1 cellular context compared by ENCODE assay signal in the genomic region with DNA sequence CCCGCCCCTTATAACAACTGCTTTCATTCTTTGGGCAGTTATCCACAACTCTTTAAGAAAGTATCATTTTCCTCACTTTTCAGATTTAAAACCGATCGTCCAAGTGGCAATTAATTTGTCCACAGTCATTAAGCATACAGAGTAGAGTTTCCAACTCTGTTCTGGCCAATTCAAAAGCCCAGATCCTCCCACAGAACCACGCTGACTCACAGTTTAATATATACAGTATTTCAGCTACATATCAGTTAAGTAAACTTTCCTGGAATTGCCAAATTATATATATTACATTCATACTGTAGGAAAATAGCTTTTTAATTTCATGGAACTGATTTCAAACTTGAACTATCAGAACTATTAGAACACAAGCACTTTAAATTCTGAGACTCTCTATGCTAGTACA.
TF ChIP-seq lines count a peak whose summit lies in the region.

No MANE protein-coding gene starts in this region.

TF ChIP-seq in IMR-90, 13 proteins besides CTCF, POLR2A, EP300 and RAD21 (continued from another document):
- no peak for TF ChIP-seq RCOR1 (IDR thresholded peaks at IDR 0.05; ENCODE audit: insufficient replicate concordance, low read length)
- no peak for TF ChIP-seq SMC3 (IDR thresholded peaks at IDR 0.05; ENCODE audit: low read depth, low read length)
- no peak for TF ChIP-seq FOS (IDR thresholded peaks at IDR 0.05; ENCODE audit: low read depth, low read length)
- no peak for TF ChIP-seq MXI1 (IDR thresholded peaks at IDR 0.05; ENCODE audit: borderline replicate concordance, low read depth, low read length)
- no peak for TF ChIP-seq NFE2L2 (IDR thresholded peaks at IDR 0.05; ENCODE audit: low read depth, low read length)
- TF ChIP-seq CHD1 (IDR thresholded peaks at IDR 0.05; ENCODE audit: low read depth, low read length), result no peak
- TF ChIP-seq MAZ (IDR thresholded peaks at IDR 0.05; ENCODE audit: borderline replicate concordance, low read depth, low read length), result no peak
- no peak for TF ChIP-seq MAFK (IDR thresholded peaks at IDR 0.05; ENCODE audit: low read depth, low read length)
- TF ChIP-seq, protein P1, sequence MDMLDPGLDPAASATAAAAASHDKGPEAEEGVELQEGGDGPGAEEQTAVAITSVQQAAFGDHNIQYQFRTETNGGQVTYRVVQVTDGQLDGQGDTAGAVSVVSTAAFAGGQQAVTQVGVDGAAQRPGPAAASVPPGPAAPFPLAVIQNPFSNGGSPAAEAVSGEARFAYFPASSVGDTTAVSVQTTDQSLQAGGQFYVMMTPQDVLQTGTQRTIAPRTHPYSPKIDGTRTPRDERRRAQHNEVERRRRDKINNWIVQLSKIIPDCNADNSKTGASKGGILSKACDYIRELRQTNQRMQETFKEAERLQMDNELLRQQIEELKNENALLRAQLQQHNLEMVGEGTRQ (IDR thresholded peaks at IDR 0.05; ENCODE audit: low read depth, low read length), result no peak
- TF ChIP-seq, protein P2, sequence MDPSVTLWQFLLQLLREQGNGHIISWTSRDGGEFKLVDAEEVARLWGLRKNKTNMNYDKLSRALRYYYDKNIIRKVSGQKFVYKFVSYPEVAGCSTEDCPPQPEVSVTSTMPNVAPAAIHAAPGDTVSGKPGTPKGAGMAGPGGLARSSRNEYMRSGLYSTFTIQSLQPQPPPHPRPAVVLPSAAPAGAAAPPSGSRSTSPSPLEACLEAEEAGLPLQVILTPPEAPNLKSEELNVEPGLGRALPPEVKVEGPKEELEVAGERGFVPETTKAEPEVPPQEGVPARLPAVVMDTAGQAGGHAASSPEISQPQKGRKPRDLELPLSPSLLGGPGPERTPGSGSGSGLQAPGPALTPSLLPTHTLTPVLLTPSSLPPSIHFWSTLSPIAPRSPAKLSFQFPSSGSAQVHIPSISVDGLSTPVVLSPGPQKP (IDR thresholded peaks at IDR 0.05; ENCODE audit: borderline replicate concordance, low read depth, low read length), result no peak
- no peak for TF ChIP-seq BHLHE40 (IDR thresholded peaks at IDR 0.05; ENCODE audit: low read depth, low read length)
- TF ChIP-seq RFX5 (IDR thresholded peaks at IDR 0.05; ENCODE audit: low read depth, low read length), result no peak
